In the genomic region with DNA sequence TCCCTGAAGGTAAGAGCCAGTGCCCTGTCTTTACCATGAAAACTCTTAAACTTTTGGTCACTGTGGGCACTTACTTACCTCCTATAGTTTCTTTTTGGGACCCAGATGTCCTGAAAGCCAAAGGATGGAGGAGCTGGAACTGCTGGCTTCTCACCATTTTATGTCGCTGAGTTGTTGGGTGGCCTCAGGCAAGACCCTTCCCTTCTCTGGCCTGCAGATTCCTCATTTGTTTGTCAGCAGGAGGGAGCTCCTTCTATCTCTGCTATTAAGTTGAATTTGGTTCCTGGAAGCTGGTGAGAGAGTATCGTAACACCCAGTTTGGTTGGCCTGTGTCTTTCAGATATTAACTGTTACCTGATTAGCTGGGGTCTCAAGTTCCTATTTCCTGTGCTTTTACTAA, we compare ENCODE assay signal across 11 cellular contexts.
DNase-seq lines count a peak whose midpoint lies in the region; ATAC-seq, FAIRE-seq and TF ChIP-seq lines count a peak whose summit lies in the region.
"Had no signal": no experiment of that assay in that cellular context is flagged by ENCODE, and none has a peak within 500 bp of the region (broad histone marks: within the 10 kb centered on the region; RNA-seq: fewer than 3 reads in every experiment).

No MANE protein-coding gene starts in this region.

- peak overlapping the region; percentile 34 for H3K4me3 Mint-ChIP-seq in T-helper 1 cell treated with Interleukin-12 subunit alpha and Interleukin-12 subunit beta and Interleukin-4 antibody, amounts not matched to agents 30 μg/mL and 1 μg/mL, for 36 hours
- H3K4me3 Mint-ChIP-seq in activated CD8-positive, alpha-beta T cell treated with anti-CD3 and anti-CD28 coated beads for 36 hours: no peak overlapping the region
- peak overlapping the region; percentile 54 to 73 for H3K4me3 Mint-ChIP-seq in stimulated activated naive B cell treated with anti-CD40 and anti-IgM and Interleukin-4, amounts not matched to agents 10 μg/mL and 1 μg/mL and 100 μg/mL, for 72 hours

- FAIRE-seq in keratinocyte (lab: Jason Lieb, UNC): no peak

- CTCF ChIA-PET in activated CD8-positive, alpha-beta T cell treated with anti-CD3 and anti-CD28 coated beads for 36 hours (lab: Charles Lee): interaction anchor here (0.9 to 1.7 kb wide), 5 partner anchors 9 to 390 kb away, joined by 3 to 5 read pairs (median 4); a partner anchor contains a TSS

- peaks cover 12% of the 10 kb centered on the region for H3K9me1 ChIP-seq in keratinocyte (ENCODE audit: control insufficient read depth, extremely low read depth, insufficient read depth, low read length)

- H3K27me3 ChIP-seq in keratinocyte (ENCODE audit: control insufficient read depth, extremely low read depth, insufficient read depth, low read length): no peaks in the 10 kb centered on the region

- POLR2A ChIA-PET in activated CD8-positive, alpha-beta T cell treated with anti-CD3 and anti-CD28 coated beads for 36 hours (lab: Charles Lee): interaction anchor here (1.1 kb wide), 1 partner anchor 9 kb away, joined by 3 read pairs; no protein-coding TSS in a partner anchor

- H3K27ac Mint-ChIP-seq in T-helper 1 cell treated with Interleukin-12 subunit alpha and Interleukin-12 subunit beta and Interleukin-4 antibody, amounts not matched to agents 30 μg/mL and 1 μg/mL, for 36 hours: peak overlapping the region; percentile 57
- H3K27ac Mint-ChIP-seq in activated CD8-positive, alpha-beta T cell treated with anti-CD3 and anti-CD28 coated beads for 36 hours: peak overlapping the region; percentile 10
- peak overlapping the region; percentile 92 for H3K27ac Mint-ChIP-seq in stimulated activated naive B cell treated with anti-CD40 and anti-IgM and Interleukin-4, amounts not matched to agents 10 μg/mL and 1 μg/mL and 100 μg/mL, for 72 hours

- intact Hi-C loops in activated CD8-positive, alpha-beta T cell treated with anti-CD3 and anti-CD28 coated beads for 36 hours (cut with micrococcal nuclease): no loop called here

- no peaks in the 10 kb centered on the region for H3K9me3 ChIP-seq in keratinocyte (ENCODE audit: control insufficient read depth, low read depth, low read length)

- ATAC-seq in activated CD8-positive, alpha-beta T cell treated with anti-CD3 and anti-CD28 coated beads for 36 hours: no peak
- no peak for ATAC-seq in stimulated activated naive B cell treated with anti-CD40 and anti-IgM and Interleukin-4, amounts not matched to agents 10 μg/mL and 1 μg/mL and 100 μg/mL, for 72 hours (replicated peaks)
- ATAC-seq in HG02588 (IDR thresholded peaks at IDR 0.05; ENCODE audit: unreplicated experiment) (no peak), GM18861 (IDR thresholded peaks at IDR 0.05; ENCODE audit: unreplicated experiment) (no peak)

- no peak overlapping the region for H2AFZ ChIP-seq in keratinocyte (ENCODE audit: control insufficient read depth, low read length)

- peaks cover 32% of the 10 kb centered on the region for H3K4me1 ChIP-seq in keratinocyte (ENCODE audit: control insufficient read depth, extremely low read depth, insufficient read depth, low read length)

- dilution Hi-C loops in keratinocyte (cut with MboI; ENCODE audit: extremely low pct_ligation_motif_present, low sequenced_read_pairs): no loop called here

- DNase-seq in T-helper 1 cell: no peak
- no peak for DNase-seq in activated CD8-positive, alpha-beta T cell treated with anti-CD3 and anti-CD28 coated beads for 36 hours
- no peak for DNase-seq in keratinocyte (ENCODE audit: low read depth, low spot score)
- no peak for DNase-seq in stimulated activated naive B cell treated with anti-CD40 and anti-IgM and Interleukin-4, amounts not matched to agents 10 μg/mL and 1 μg/mL and 100 μg/mL, for 72 hours
- DNase-seq in NOMO-1 treated with DMSO at 0.1 percent for 48 hours (lab: John Stamatoyannopoulos, UW; ENCODE audit: unreplicated experiment): no peak
- DNase-seq: activated CD4-positive, alpha-beta T cell treated with anti-CD3 and anti-CD28 coated beads for 1 hour; glutamatergic neuron; NCI-H1048 had no signal

- H3K27ac ChIP-seq in keratinocyte (ENCODE audit: control insufficient read depth, insufficient read depth, low read length): peak overlapping the region; percentile 66

- H3K9ac ChIP-seq in keratinocyte (ENCODE audit: control insufficient read depth, extremely low read depth, insufficient read depth, low read length): peak overlapping the region; percentile 60

- peaks cover 15% of the 10 kb centered on the region for H3K36me3 Mint-ChIP-seq in T-helper 1 cell treated with Interleukin-12 subunit alpha and Interleukin-12 subunit beta and Interleukin-4 antibody, amounts not matched to agents 30 μg/mL and 1 μg/mL, for 36 hours (ENCODE audit: low read depth)
- no peaks in the 10 kb centered on the region for H3K36me3 Mint-ChIP-seq in activated CD8-positive, alpha-beta T cell treated with anti-CD3 and anti-CD28 coated beads for 36 hours (ENCODE audit: low read depth)
- H3K36me3 Mint-ChIP-seq in stimulated activated naive B cell treated with anti-CD40 and anti-IgM and Interleukin-4, amounts not matched to agents 10 μg/mL and 1 μg/mL and 100 μg/mL, for 72 hours: peaks cover 5 to 25% of the 10 kb centered on the region in 2 donors

- H3K36me3 ChIP-seq in keratinocyte (ENCODE audit: control insufficient read depth in 2 of 2, extremely low read depth in 1 of 2, insufficient read depth in 2 of 2, low read length in 2 of 2): peaks cover 3 to 16% of the 10 kb centered on the region in 2 experiments

- H3K4me1 Mint-ChIP-seq in T-helper 1 cell treated with Interleukin-12 subunit alpha and Interleukin-12 subunit beta and Interleukin-4 antibody, amounts not matched to agents 30 μg/mL and 1 μg/mL, for 36 hours (ENCODE audit: low read depth): peaks cover 37% of the 10 kb centered on the region
- peaks cover 31% of the 10 kb centered on the region for H3K4me1 Mint-ChIP-seq in activated CD8-positive, alpha-beta T cell treated with anti-CD3 and anti-CD28 coated beads for 36 hours (ENCODE audit: low read depth)
- peaks cover 42 to 70% of the 10 kb centered on the region in 2 donors for H3K4me1 Mint-ChIP-seq in stimulated activated naive B cell treated with anti-CD40 and anti-IgM and Interleukin-4, amounts not matched to agents 10 μg/mL and 1 μg/mL and 100 μg/mL, for 72 hours

- H3K9me3 Mint-ChIP-seq in T-helper 1 cell treated with Interleukin-12 subunit alpha and Interleukin-12 subunit beta and Interleukin-4 antibody, amounts not matched to agents 30 μg/mL and 1 μg/mL, for 36 hours: no peaks in the 10 kb centered on the region
- no peaks in the 10 kb centered on the region for H3K9me3 Mint-ChIP-seq in activated CD8-positive, alpha-beta T cell treated with anti-CD3 and anti-CD28 coated beads for 36 hours
- no peaks in the 10 kb centered on the region for H3K9me3 Mint-ChIP-seq in stimulated activated naive B cell treated with anti-CD40 and anti-IgM and Interleukin-4, amounts not matched to agents 10 μg/mL and 1 μg/mL and 100 μg/mL, for 72 hours

- peaks cover 15% of the 10 kb centered on the region for H4K20me1 ChIP-seq in keratinocyte (ENCODE audit: control insufficient read depth, extremely low read depth, insufficient read depth, low read length)

- peak overlapping the region; percentile 87 for H3K4me2 ChIP-seq in keratinocyte (ENCODE audit: control insufficient read depth, extremely low read depth, insufficient read depth, low read depth, low read length)

- peaks cover 56% of the 10 kb centered on the region for H3K79me2 ChIP-seq in keratinocyte (ENCODE audit: control insufficient read depth, insufficient read depth, low read length)

- no peak for TF ChIP-seq CTCF in activated CD8-positive, alpha-beta T cell treated with anti-CD3 and anti-CD28 coated beads for 36 hours (IDR thresholded peaks at IDR 0.05)
- TF ChIP-seq CTCF in keratinocyte (optimal IDR thresholded peaks at IDR 0.05 in 1 of 3, IDR thresholded peaks at IDR 0.05 in 1 of 3, conservative IDR thresholded peaks at IDR 0.05 in 1 of 3; ENCODE audit: extremely low read depth in 1 of 3, insufficient read depth in 2 of 3, low read length in 3 of 3): no peak

- H3K4me3 ChIP-seq in keratinocyte (ENCODE audit: control insufficient read depth in 2 of 3, extremely low read depth in 1 of 3, insufficient read depth in 2 of 3, low read depth in 1 of 3, low read length in 3 of 3): peak overlapping the region; percentile 4 to 62 (median 62)

- no peaks in the 10 kb centered on the region for H3K27me3 Mint-ChIP-seq in T-helper 1 cell treated with Interleukin-12 subunit alpha and Interleukin-12 subunit beta and Interleukin-4 antibody, amounts not matched to agents 30 μg/mL and 1 μg/mL, for 36 hours (ENCODE audit: low read depth)
- no peaks in the 10 kb centered on the region for H3K27me3 Mint-ChIP-seq in activated CD8-positive, alpha-beta T cell treated with anti-CD3 and anti-CD28 coated beads for 36 hours
- no peaks in the 10 kb centered on the region for H3K27me3 Mint-ChIP-seq in stimulated activated naive B cell treated with anti-CD40 and anti-IgM and Interleukin-4, amounts not matched to agents 10 μg/mL and 1 μg/mL and 100 μg/mL, for 72 hours

Comparison
In these comparisons a context has a peak if more than half of its experiments do, and no peak if none do; other contexts are left out.
1. H3K27ac Mint-ChIP-seq: peak in every context shown above with its lines; median percentile 92 in stimulated activated naive B cell treated with anti-CD40 and anti-IgM and Interleukin-4, amounts not matched to agents 10 μg/mL and 1 μg/mL and 100 μg/mL, for 72 hours; 57 in T-helper 1 cell treated with Interleukin-12 subunit alpha and Interleukin-12 subunit beta and Interleukin-4 antibody, amounts not matched to agents 30 μg/mL and 1 μg/mL, for 36 hours; 10 in activated CD8-positive, alpha-beta T cell treated with anti-CD3 and anti-CD28 coated beads for 36 hours.